ENCODE assay signal across 10 cellular contexts in the genomic region with DNA sequence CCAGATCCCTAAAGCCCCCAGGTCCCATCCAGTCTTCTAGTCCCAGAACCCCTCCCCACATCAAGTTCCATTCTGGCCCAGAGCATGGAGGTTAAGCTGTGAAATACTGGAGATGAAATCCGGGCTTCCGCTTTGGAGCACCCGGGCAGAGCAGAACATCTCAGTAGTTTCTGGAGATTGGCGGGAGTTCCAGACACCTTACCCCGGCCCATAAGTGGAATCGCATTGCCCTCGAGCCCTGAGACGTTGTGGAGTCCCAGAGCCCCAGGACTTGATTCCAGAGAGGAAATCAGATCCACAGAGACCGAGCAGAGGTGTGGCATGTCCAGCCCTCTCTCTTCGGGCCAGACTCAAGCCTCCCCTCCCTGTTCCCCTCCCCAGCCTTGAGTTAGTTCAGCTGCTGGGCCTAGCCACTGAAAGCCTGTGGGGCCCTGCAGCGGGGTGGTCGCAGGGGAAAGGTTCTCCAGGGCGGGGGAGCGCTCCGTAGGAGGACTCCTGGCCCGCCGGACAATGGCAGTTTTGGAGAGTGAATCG. TPM values are rescaled to one million over a fixed set of nuclear protein-coding genes. Genes with fewer than 3 reads are reported as not detected.
DNase-seq lines count a peak whose midpoint lies in the region; ATAC-seq and TF ChIP-seq lines count a peak whose summit lies in the region.
"Had no signal": no experiment of that assay in that cellular context is flagged by ENCODE, and none has a peak within 500 bp of the region (broad histone marks: within the 10 kb centered on the region; RNA-seq: fewer than 3 reads in every experiment).

No MANE protein-coding gene starts in this region.

- no TSS peak for BruUV-seq in Panc1 (replicated peaks; lab: Mats Ljungman, UMichigan)

- DNase-seq in GF-D8 (lab: John Stamatoyannopoulos, UW) (peak; percentile 53), Panc1 (ENCODE audit: low read depth, low spot score) (no peak), NCI-H2029 treated with DMSO at 0.1 percent for 48 hours (lab: John Stamatoyannopoulos, UW) (no peak), A172 (ENCODE audit: low spot score) (no peak)
- DNase-seq: amygdala had no signal

- H3K9me3 ChIP-seq in BLaER1 treated with 17β-estradiol and CSF1 and Interleukin-3, amounts not matched to agents 10 nM and 100 nM (replicated peaks in 1 of 11), result no peaks in the 10 kb centered on the region; a peak in 1 of 22 replicates
- H3K9me3 ChIP-seq in Panc1 (ENCODE audit: control insufficient read depth, insufficient read depth, low read depth, low read length) (no peaks in the 10 kb centered on the region), iPS-20b (ENCODE audit: insufficient read depth, low read depth, low read length) (no peaks in the 10 kb centered on the region)

- peaks cover 0 to 76% (median 58%) of the 10 kb centered on the region in 11 experiments; a peak in 17 of 22 replicates for H4K20me1 ChIP-seq in BLaER1 treated with 17β-estradiol and CSF1 and Interleukin-3, amounts not matched to agents 10 nM and 100 nM

- H3K4me1 ChIP-seq in BLaER1 treated with 17β-estradiol and CSF1 and Interleukin-3, amounts not matched to agents 10 nM and 100 nM, result peaks cover 33 to 98% (median 60%) of the 10 kb centered on the region in 10 experiments
- H3K4me1 ChIP-seq in Panc1 (ENCODE audit: control insufficient read depth, insufficient read depth, low read length), result peaks cover 19% of the 10 kb centered on the region
- H3K4me1 ChIP-seq in iPS-20b (ENCODE audit: insufficient read depth, low read length), result peaks cover 12% of the 10 kb centered on the region

- no peak for TF ChIP-seq CTCF in Panc1 (IDR thresholded peaks at IDR 0.05)

- in situ Hi-C loops in Panc1 (cut with HindIII; ENCODE audit: low pct_unique_long_range_greater_than_20kb, low sequenced_read_pairs), result no loop called here

- no peaks in the 10 kb centered on the region for H3K36me3 ChIP-seq in BLaER1 treated with 17β-estradiol and CSF1 and Interleukin-3, amounts not matched to agents 10 nM and 100 nM
- H3K36me3 ChIP-seq in Panc1 (ENCODE audit: control insufficient read depth, insufficient read depth, low read length) (no peaks in the 10 kb centered on the region), iPS-20b (ENCODE audit: insufficient read depth, low read depth, low read length) (no peaks in the 10 kb centered on the region)

- peaks cover 100% of the 10 kb centered on the region in 11 experiments for H3K27me3 ChIP-seq in BLaER1 treated with 17β-estradiol and CSF1 and Interleukin-3, amounts not matched to agents 10 nM and 100 nM
- peaks cover 47% of the 10 kb centered on the region for H3K27me3 ChIP-seq in Panc1 (ENCODE audit: control insufficient read depth, insufficient read depth, low read length)
- peaks cover 100% of the 10 kb centered on the region for H3K27me3 ChIP-seq in iPS-20b (ENCODE audit: insufficient read depth, low read length)

- POLR2A ChIA-PET in Panc1 (lab: Charles Lee), result no interaction called here

- intact Hi-C loops in Panc1 (cut with micrococcal nuclease; ENCODE audit: unreplicated experiment), result loop anchor here (2.0 kb wide), 1 partner anchor 44 kb away; no protein-coding TSS in a partner anchor

- peak overlapping the region; percentile 57 to 84 (median 79) for H3K4me3 ChIP-seq in BLaER1 treated with 17β-estradiol and CSF1 and Interleukin-3, amounts not matched to agents 10 nM and 100 nM
- H3K4me3 ChIP-seq in Panc1 (ENCODE audit: low read depth in 2 of 2, low read length in 2 of 2) (peak overlapping the region; percentile 8 to 45; a peak in 2 of 4 replicates), iPS-20b (ENCODE audit: low read length) (peak overlapping the region; percentile 75)

- peak; percentile 39 for ATAC-seq in Panc1
- ATAC-seq in HG03039 (IDR thresholded peaks at IDR 0.05; ENCODE audit: unreplicated experiment), result no peak
- ATAC-seq in GM19467 (IDR thresholded peaks at IDR 0.05; ENCODE audit: unreplicated experiment), result no peak

- H3K9ac ChIP-seq in BLaER1 treated with 17β-estradiol and CSF1 and Interleukin-3, amounts not matched to agents 10 nM and 100 nM, result peak overlapping the region; percentile 81 to 93 (median 90)
- H3K9ac ChIP-seq in iPS-20b (ENCODE audit: low read depth, low read length), result no peak overlapping the region

- peak overlapping the region; percentile 78 to 98 (median 95) for H3K4me2 ChIP-seq in BLaER1 treated with 17β-estradiol and CSF1 and Interleukin-3, amounts not matched to agents 10 nM and 100 nM

- CTCF ChIA-PET in Panc1 (lab: Charles Lee), result no interaction called here

- H3K27ac ChIP-seq in BLaER1 treated with 17β-estradiol and CSF1 and Interleukin-3, amounts not matched to agents 10 nM and 100 nM, result peak overlapping the region; percentile 84 to 94 (median 92)
- no peak overlapping the region for H3K27ac ChIP-seq in Panc1 (ENCODE audit: low read length)
- H3K27ac ChIP-seq in iPS-20b (ENCODE audit: low read length), result no peak overlapping the region

RNA-seq across cellular contexts. Expression of a gene that starts 0.9 kb away (rescaled TPM):
- total RNA-seq in Panc1 (2021; ENCODE audit: unreplicated experiment), result 0.39 TPM
- 0.05 TPM for polyA plus RNA-seq in Panc1 (2012; ENCODE audit: insufficient read length)
- total RNA-seq in A172 (2014; rRNA removed; shearing (Covaris generic)), result 0.03 TPM in 1 of 2 replicates, not detected in the other
- total RNA-seq: LHCN-M2 had no signal

Comparison
In these comparisons a context has a peak if more than half of its experiments do, and no peak if none do; other contexts are left out.
1. H3K27ac ChIP-seq: peak in BLaER1 treated with 17β-estradiol and CSF1 and Interleukin-3, amounts not matched to agents 10 nM and 100 nM (11 of 11); none in Panc1 (single experiment) and iPS-20b (single experiment).
2. H3K4me3 ChIP-seq: peak in every context shown above with its lines; median percentile 79 in BLaER1 treated with 17β-estradiol and CSF1 and Interleukin-3, amounts not matched to agents 10 nM and 100 nM; 75 in iPS-20b; 26 in Panc1.